In genomic region chrX:24153796-24154189, GRCh38 we compare ENCODE assay signal across 11 cellular contexts. TPM values are rescaled to one million over a fixed set of nuclear protein-coding genes. Genes with fewer than 3 reads are reported as not detected.
DNase-seq lines count a peak whose midpoint lies in the region; ATAC-seq, FAIRE-seq and TF ChIP-seq lines count a peak whose summit lies in the region.
"Had no signal": no experiment of that assay in that cellular context is flagged by ENCODE, and none has a peak within 500 bp of the region (broad histone marks: within the 10 kb centered on the region; RNA-seq: fewer than 3 reads in every experiment).

No MANE protein-coding gene starts in this region.

- peaks cover 22 to 30% of the 10 kb centered on the region in 2 donors for H3K36me3 Mint-ChIP-seq in activated naive CD4-positive, alpha-beta T cell treated with anti-CD3 and anti-CD28 coated beads, Interleukin-2, amount 50 U/mL, for 72 hours
- peaks cover 40% of the 10 kb centered on the region for H3K36me3 Mint-ChIP-seq in activated CD8-positive, alpha-beta T cell treated with anti-CD3 and anti-CD28 coated beads for 36 hours (ENCODE audit: low read depth)
- peaks cover 23% of the 10 kb centered on the region for H3K36me3 Mint-ChIP-seq in type B pancreatic cell

- intact Hi-C loops in activated CD8-positive, alpha-beta T cell treated with anti-CD3 and anti-CD28 coated beads for 36 hours (cut with micrococcal nuclease) = loop anchor here (5.0 kb wide), 1 partner anchor 71 kb away; no protein-coding TSS in a partner anchor

- H3K4me3 Mint-ChIP-seq in activated CD8-positive, alpha-beta T cell treated with anti-CD3 and anti-CD28 coated beads for 36 hours = no peak overlapping the region
- H3K4me3 Mint-ChIP-seq in type B pancreatic cell = peak overlapping the region; percentile 92

- no peaks in the 10 kb centered on the region for H3K9me3 Mint-ChIP-seq in activated naive CD4-positive, alpha-beta T cell treated with anti-CD3 and anti-CD28 coated beads, Interleukin-2, amount 50 U/mL, for 72 hours
- H3K9me3 Mint-ChIP-seq in activated CD8-positive, alpha-beta T cell treated with anti-CD3 and anti-CD28 coated beads for 36 hours = no peaks in the 10 kb centered on the region
- H3K9me3 Mint-ChIP-seq in type B pancreatic cell = no peaks in the 10 kb centered on the region

- peaks cover 2 to 9% of the 10 kb centered on the region in 2 experiments for H3K36me3 ChIP-seq in keratinocyte (ENCODE audit: control insufficient read depth in 2 of 2, extremely low read depth in 1 of 2, insufficient read depth in 2 of 2, low read length in 2 of 2)

- no peak for FAIRE-seq in keratinocyte (lab: Jason Lieb, UNC)
- FAIRE-seq in frontal cortex (lab: Jason Lieb, UNC) = no peak

- peaks cover 27% of the 10 kb centered on the region for H3K4me1 ChIP-seq in keratinocyte (ENCODE audit: control insufficient read depth, extremely low read depth, insufficient read depth, low read length)

- H3K79me2 ChIP-seq in keratinocyte (ENCODE audit: control insufficient read depth, insufficient read depth, low read length) = peaks cover 85% of the 10 kb centered on the region

- H3K27ac Mint-ChIP-seq in activated naive CD4-positive, alpha-beta T cell treated with anti-CD3 and anti-CD28 coated beads, Interleukin-2, amount 50 U/mL, for 72 hours = peak overlapping the region; percentile 34 to 97
- H3K27ac Mint-ChIP-seq in activated CD8-positive, alpha-beta T cell treated with anti-CD3 and anti-CD28 coated beads for 36 hours = peak overlapping the region; percentile 91
- H3K27ac Mint-ChIP-seq in type B pancreatic cell = peak overlapping the region; percentile 91

- H2AFZ ChIP-seq in keratinocyte (ENCODE audit: control insufficient read depth, low read length) = no peak overlapping the region

- dilution Hi-C loops in keratinocyte (cut with MboI; ENCODE audit: extremely low pct_ligation_motif_present, low sequenced_read_pairs) = no loop called here

- H4K20me1 ChIP-seq in keratinocyte (ENCODE audit: control insufficient read depth, extremely low read depth, insufficient read depth, low read length) = peaks cover 35% of the 10 kb centered on the region

- peaks cover 52% of the 10 kb centered on the region for H3K4me1 Mint-ChIP-seq in activated CD8-positive, alpha-beta T cell treated with anti-CD3 and anti-CD28 coated beads for 36 hours (ENCODE audit: low read depth)
- peaks cover 42% of the 10 kb centered on the region for H3K4me1 Mint-ChIP-seq in type B pancreatic cell (ENCODE audit: unreplicated experiment)

- no peak overlapping the region for H3K4me3 ChIP-seq in keratinocyte (ENCODE audit: control insufficient read depth in 2 of 3, extremely low read depth in 1 of 3, insufficient read depth in 2 of 3, low read depth in 1 of 3, low read length in 3 of 3)

- CTCF ChIA-PET in activated CD8-positive, alpha-beta T cell treated with anti-CD3 and anti-CD28 coated beads for 36 hours (lab: Charles Lee) = no interaction called here

- in situ Hi-C loops in GM13976 (cut with MboI; ENCODE audit: low sequenced_read_pairs, unreplicated experiment) = no loop called here

- TF ChIP-seq CTCF in activated CD8-positive, alpha-beta T cell treated with anti-CD3 and anti-CD28 coated beads for 36 hours (IDR thresholded peaks at IDR 0.05) = no peak
- no peak for TF ChIP-seq CTCF in keratinocyte (optimal IDR thresholded peaks at IDR 0.05 in 1 of 3, IDR thresholded peaks at IDR 0.05 in 1 of 3, conservative IDR thresholded peaks at IDR 0.05 in 1 of 3; ENCODE audit: extremely low read depth in 1 of 3, insufficient read depth in 2 of 3, low read length in 3 of 3)
- TF ChIP-seq CTCF in type B pancreatic cell (conservative IDR thresholded peaks at IDR 0.05) = no peak
- no peak for TF ChIP-seq CTCF in GM13976 (IDR thresholded peaks at IDR 0.05; ENCODE audit: borderline replicate concordance, control extremely low read depth, extremely low read depth, insufficient read depth, missing control alignments)

- peak overlapping the region; percentile 51 for H3K4me2 ChIP-seq in keratinocyte (ENCODE audit: control insufficient read depth, extremely low read depth, insufficient read depth, low read depth, low read length)

- no peak overlapping the region for H3K9ac ChIP-seq in keratinocyte (ENCODE audit: control insufficient read depth, extremely low read depth, insufficient read depth, low read length)

- POLR2A ChIA-PET in activated CD8-positive, alpha-beta T cell treated with anti-CD3 and anti-CD28 coated beads for 36 hours (lab: Charles Lee) = no interaction called here

- no peaks in the 10 kb centered on the region for H3K9me1 ChIP-seq in keratinocyte (ENCODE audit: control insufficient read depth, extremely low read depth, insufficient read depth, low read length)

- peak overlapping the region; percentile 6 for H3K27ac ChIP-seq in keratinocyte (ENCODE audit: control insufficient read depth, insufficient read depth, low read length)

- H3K27me3 ChIP-seq in keratinocyte (ENCODE audit: control insufficient read depth, extremely low read depth, insufficient read depth, low read length) = no peaks in the 10 kb centered on the region

- no peaks in the 10 kb centered on the region for H3K27me3 Mint-ChIP-seq in activated CD8-positive, alpha-beta T cell treated with anti-CD3 and anti-CD28 coated beads for 36 hours
- H3K27me3 Mint-ChIP-seq in type B pancreatic cell = no peaks in the 10 kb centered on the region

- ATAC-seq in activated naive CD4-positive, alpha-beta T cell treated with anti-CD3 and anti-CD28 coated beads, Interleukin-2, amount 50 U/mL, for 72 hours = no peak
- ATAC-seq in activated CD8-positive, alpha-beta T cell treated with anti-CD3 and anti-CD28 coated beads for 36 hours = no peak

- no peak for DNase-seq in activated naive CD4-positive, alpha-beta T cell treated with anti-CD3 and anti-CD28 coated beads, Interleukin-2, amount 50 U/mL, for 72 hours (ENCODE audit: low spot score in 2 of 2)
- DNase-seq in activated naive CD4-positive, alpha-beta T cell treated with Interleukin-2 at 50 U/mL for 16 hours = no peak
- no peak for DNase-seq in activated CD8-positive, alpha-beta T cell treated with anti-CD3 and anti-CD28 coated beads for 36 hours
- DNase-seq in keratinocyte (ENCODE audit: low read depth, low spot score) (no peak), type B pancreatic cell (ENCODE audit: extremely low spot score, unreplicated experiment) (no peak), GM13976 (ENCODE audit: low spot score) (no peak), frontal cortex (ENCODE audit: low spot score in 2 of 2) (no peak), CD1c-positive myeloid dendritic cell (ENCODE audit: extremely low spot score) (no peak)
- DNase-seq: activated CD4-positive, CD25-positive, alpha-beta regulatory T cell; amniotic stem cell; KG1 had no signal

- H3K9me3 ChIP-seq in keratinocyte (ENCODE audit: control insufficient read depth, low read depth, low read length) = no peaks in the 10 kb centered on the region

RNA-seq across cellular contexts. Expression of gene ZFX, which starts 4.3 kb away (rescaled TPM):
- total RNA-seq in activated naive CD4-positive, alpha-beta T cell treated with anti-CD3 and anti-CD28 coated beads, Interleukin-2, amount 50 U/mL, for 72 hours = 10 to 100 TPM; 31.7 to 44.8 TPM
- total RNA-seq in activated CD8-positive, alpha-beta T cell treated with anti-CD3 and anti-CD28 coated beads for 36 hours = 10 to 100 TPM; 38.8 to 40.4 TPM
- polyA plus RNA-seq in keratinocyte = 18.0 to 31.8 TPM (median 24.3 TPM) in 3 replicates
- 28.7 TPM for polyA plus RNA-seq in keratinocyte (2011; ENCODE audit: low read depth)
- 9.6 and 18.8 TPM in 2 replicates for polyA plus RNA-seq in keratinocyte (2011; cell fraction: cytosol; rRNA removed)
- 33.0 and 39.9 TPM in 2 replicates for polyA plus RNA-seq in keratinocyte (2011; cell fraction: nucleus; rRNA removed)
- 14.8 and 19.0 TPM in 2 replicates for polyA plus RNA-seq in keratinocyte (2012; ENCODE audit: low replicate concordance)
- polyA minus RNA-seq in keratinocyte = 17.2 to 122 TPM (median 77.4 TPM) in 3 replicates
- polyA minus RNA-seq in keratinocyte (2011; cell fraction: cytosol; rRNA and poly(A)+ RNA removed) = 27.0 TPM
- 52.3 and 103 TPM in 2 replicates for polyA minus RNA-seq in keratinocyte (2011; cell fraction: nucleus; rRNA and poly(A)+ RNA removed)
- total RNA-seq in type B pancreatic cell (ENCODE audit: low replicate concordance) (68.8 and 79.7 TPM in 2 replicates), frontal cortex (46.1 TPM)
